8 cellular contexts compared by ENCODE assay signal in the genomic region with DNA sequence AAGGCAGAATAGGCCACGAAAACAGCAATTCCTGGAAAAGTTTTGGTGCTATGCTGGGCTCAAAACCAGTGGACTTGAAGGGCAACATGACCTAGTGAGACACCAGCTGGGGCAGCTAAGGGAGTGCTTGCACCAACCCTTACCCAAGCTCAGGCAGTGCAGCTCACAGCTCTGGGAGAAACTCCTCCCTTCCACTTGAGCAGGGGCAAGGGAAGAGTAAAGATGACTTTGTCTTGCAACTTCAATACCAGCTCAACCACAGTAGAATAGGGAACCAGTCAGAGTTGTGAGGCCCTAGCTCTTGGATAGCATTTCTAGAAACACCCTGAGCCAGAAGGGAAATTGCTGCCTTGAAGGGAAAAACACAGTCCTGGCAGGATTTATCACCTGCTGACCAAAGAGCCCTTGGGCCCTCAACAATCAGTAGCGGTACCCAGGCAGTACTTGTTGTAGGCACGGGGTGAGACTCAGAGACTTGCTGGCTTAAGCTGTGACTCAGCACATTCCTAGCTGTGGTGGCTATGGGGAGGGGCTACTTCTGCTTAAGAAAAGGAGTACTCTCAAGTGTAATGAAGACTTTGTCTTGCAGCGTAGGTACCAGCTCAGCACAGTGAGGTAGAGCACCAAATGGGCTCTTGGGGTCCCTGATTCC. TPM values are rescaled to one million over a fixed set of nuclear protein-coding genes. Genes with fewer than 3 reads are reported as not detected.
DNase-seq lines count a peak whose midpoint lies in the region; ATAC-seq, FAIRE-seq and TF ChIP-seq lines count a peak whose summit lies in the region.

No MANE protein-coding gene starts in this region.

- no peaks in the 10 kb centered on the region for H3K27me3 ChIP-seq in HCT116 (ENCODE audit: insufficient read depth, low read length)
- no peaks in the 10 kb centered on the region for H3K27me3 ChIP-seq in small intestine (ENCODE audit: control insufficient read depth in 2 of 2, insufficient read depth in 2 of 2, low read length in 2 of 2)

- no peak overlapping the region for H3K4me3 ChIP-seq in HCT116 (replicated peaks in 1 of 2; ENCODE audit: low read depth in 1 of 2, low read length in 2 of 2)
- no peak overlapping the region for H3K4me3 ChIP-seq in small intestine (ENCODE audit: low read depth in 1 of 2, low read length in 2 of 2)

- DNase-seq in HCT116 (ENCODE audit: low read depth, low spot score), result peak; percentile 34
- peak; percentile 86 for DNase-seq in RPMI8226
- DNase-seq in foreskin melanocyte, result peak; percentile 42
- DNase-seq in small intestine, result peak; percentile 55
- DNase-seq in NCI-H128 (lab: John Stamatoyannopoulos, UW; ENCODE audit: unreplicated experiment), result no peak

- no TSS peak for BruUV-seq in HCT116 (replicated peaks; lab: Mats Ljungman, UMichigan)

- CTCF ChIA-PET in HCT116 (lab: Charles Lee), result no interaction called here

- peak overlapping the region; percentile 51 for H2AFZ ChIP-seq in HCT116 (ENCODE audit: low read depth, low read length, poor library complexity, severe bottlenecking)

- POLR2A ChIA-PET in HCT116 (lab: Charles Lee), result interaction anchor here (0.9 to 1.3 kb wide), 2 partner anchors 19 kb away, joined by 3 to 6 read pairs; a partner anchor contains a TSS

- no peak for FAIRE-seq in small intestine (lab: Jason Lieb, UNC)

- H3K9me2 ChIP-seq in HCT116 (ENCODE audit: insufficient read depth), result no peaks in the 10 kb centered on the region

- H3K4me1 ChIP-seq in HCT116 (ENCODE audit: control insufficient read depth in 1 of 2, insufficient read depth in 2 of 2, low read length in 2 of 2) (peaks cover 11 to 17% of the 10 kb centered on the region in 2 experiments), small intestine (ENCODE audit: control insufficient read depth in 2 of 2, insufficient read depth in 1 of 2, low read depth in 1 of 2, low read length in 1 of 2) (peaks cover 0 to 1% of the 10 kb centered on the region in 2 donors)

- H3K27ac ChIP-seq in HCT116 (ENCODE audit: low read depth, low read length) (0 out of 2 replicates have a peak overlapping the region, but pooled peaks have one; percentile 25), small intestine (ENCODE audit: low read depth in 1 of 2, low read length in 1 of 2) (no peak overlapping the region)

- H3K36me3 ChIP-seq in HCT116 (ENCODE audit: control insufficient read depth in 1 of 2, insufficient read depth in 2 of 2, low read length in 2 of 2) (no peaks in the 10 kb centered on the region), small intestine (ENCODE audit: control insufficient read depth in 2 of 2, insufficient read depth in 2 of 2, low read length in 2 of 2) (no peaks in the 10 kb centered on the region)

- TF ChIP-seq RAD21 in HCT116 (IDR thresholded peaks at IDR 0.05; ENCODE audit: low read depth), result no peak

- no peak overlapping the region for H3K9ac ChIP-seq in HCT116 (ENCODE audit: low read length)

- no peak for TF ChIP-seq POLR2A in HCT116 (IDR thresholded peaks at IDR 0.05; ENCODE audit: borderline replicate concordance, extremely low read depth, insufficient read depth, insufficient read length)

- ATAC-seq in HCT116, result peak; percentile 94
- ATAC-seq in HG03469 (IDR thresholded peaks at IDR 0.05; ENCODE audit: unreplicated experiment), result no peak
- no peak for ATAC-seq in GM21447 (IDR thresholded peaks at IDR 0.05; ENCODE audit: unreplicated experiment)
- no peak for ATAC-seq in GM18873 (IDR thresholded peaks at IDR 0.05; ENCODE audit: low FRiP score, unreplicated experiment)

- 68 to 76% (median 70%) methylated on average over 4 of the region's 4 CpGs for WGBS in small intestine, 3 donors

- no peaks in the 10 kb centered on the region for H3K79me2 ChIP-seq in HCT116 (ENCODE audit: insufficient read depth, low read length)

- RAD21 ChIA-PET in HCT116 (lab: Charles Lee; ENCODE audit: low non-redundant PET in 1 of 2, low total read pairs in 2 of 2, uncharacterized antibody in 2 of 2, unreplicated experiment in 2 of 2), result no interaction called here

- H3K9me3 ChIP-seq in HCT116 (ENCODE audit: control insufficient read depth in 1 of 2, insufficient read depth in 1 of 2, low read depth in 1 of 2, low read length in 2 of 2), result no peaks in the 10 kb centered on the region
- no peaks in the 10 kb centered on the region for H3K9me3 ChIP-seq in small intestine (ENCODE audit: control insufficient read depth, low read depth)

- no peaks in the 10 kb centered on the region for H4K20me1 ChIP-seq in HCT116 (ENCODE audit: insufficient read depth)

- H3K4me2 ChIP-seq in HCT116 (ENCODE audit: low read length), result peak overlapping the region; percentile 34

- TF ChIP-seq CTCF in HCT116 (IDR thresholded peaks at IDR 0.05 in 2 of 3, conservative IDR thresholded peaks at IDR 0.05 in 1 of 3; ENCODE audit: borderline replicate concordance in 1 of 3, insufficient read depth in 1 of 3, low read depth in 2 of 3, low read length in 2 of 3), result no peak

- intact Hi-C loops in HCT116 (cut with micrococcal nuclease), result no loop called here

TF ChIP-seq in HCT116, 20 proteins besides CTCF, POLR2A, EP300 and RAD21:
- TF ChIP-seq, protein P1, sequence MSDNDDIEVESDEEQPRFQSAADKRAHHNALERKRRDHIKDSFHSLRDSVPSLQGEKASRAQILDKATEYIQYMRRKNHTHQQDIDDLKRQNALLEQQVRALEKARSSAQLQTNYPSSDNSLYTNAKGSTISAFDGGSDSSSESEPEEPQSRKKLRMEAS (IDR thresholded peaks at IDR 0.05), result peak; percentile 34; the same call in 1 of the 2 replicates
- TF ChIP-seq ZNF274 (IDR thresholded peaks at IDR 0.05; ENCODE audit: low read depth, low read length), result no peak
- TF ChIP-seq, protein P2, sequence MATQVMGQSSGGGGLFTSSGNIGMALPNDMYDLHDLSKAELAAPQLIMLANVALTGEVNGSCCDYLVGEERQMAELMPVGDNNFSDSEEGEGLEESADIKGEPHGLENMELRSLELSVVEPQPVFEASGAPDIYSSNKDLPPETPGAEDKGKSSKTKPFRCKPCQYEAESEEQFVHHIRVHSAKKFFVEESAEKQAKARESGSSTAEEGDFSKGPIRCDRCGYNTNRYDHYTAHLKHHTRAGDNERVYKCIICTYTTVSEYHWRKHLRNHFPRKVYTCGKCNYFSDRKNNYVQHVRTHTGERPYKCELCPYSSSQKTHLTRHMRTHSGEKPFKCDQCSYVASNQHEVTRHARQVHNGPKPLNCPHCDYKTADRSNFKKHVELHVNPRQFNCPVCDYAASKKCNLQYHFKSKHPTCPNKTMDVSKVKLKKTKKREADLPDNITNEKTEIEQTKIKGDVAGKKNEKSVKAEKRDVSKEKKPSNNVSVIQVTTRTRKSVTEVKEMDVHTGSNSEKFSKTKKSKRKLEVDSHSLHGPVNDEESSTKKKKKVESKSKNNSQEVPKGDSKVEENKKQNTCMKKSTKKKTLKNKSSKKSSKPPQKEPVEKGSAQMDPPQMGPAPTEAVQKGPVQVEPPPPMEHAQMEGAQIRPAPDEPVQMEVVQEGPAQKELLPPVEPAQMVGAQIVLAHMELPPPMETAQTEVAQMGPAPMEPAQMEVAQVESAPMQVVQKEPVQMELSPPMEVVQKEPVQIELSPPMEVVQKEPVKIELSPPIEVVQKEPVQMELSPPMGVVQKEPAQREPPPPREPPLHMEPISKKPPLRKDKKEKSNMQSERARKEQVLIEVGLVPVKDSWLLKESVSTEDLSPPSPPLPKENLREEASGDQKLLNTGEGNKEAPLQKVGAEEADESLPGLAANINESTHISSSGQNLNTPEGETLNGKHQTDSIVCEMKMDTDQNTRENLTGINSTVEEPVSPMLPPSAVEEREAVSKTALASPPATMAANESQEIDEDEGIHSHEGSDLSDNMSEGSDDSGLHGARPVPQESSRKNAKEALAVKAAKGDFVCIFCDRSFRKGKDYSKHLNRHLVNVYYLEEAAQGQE (IDR thresholded peaks at IDR 0.05; ENCODE audit: low read depth), result no peak
- no peak for TF ChIP-seq CEBPB (IDR thresholded peaks at IDR 0.05; ENCODE audit: low read depth)
- 0 out of 2 replicates have a peak, but pooled peaks have one; percentile 15 for TF ChIP-seq ZFX (IDR thresholded peaks at IDR 0.05)

RNA-seq across cellular contexts. Expression of a gene that starts 19.7 kb away (rescaled TPM):
- total RNA-seq in HCT116 (2021; ENCODE audit: unreplicated experiment), result 0.44 TPM
- polyA plus RNA-seq in HCT116 (2012), result 0.47 and 0.56 TPM in 2 replicates
- polyA plus RNA-seq in small intestine, result 10 to 100 TPM; 11.3 to 37.6 (median 35.9) TPM
